8 cellular contexts compared by ENCODE assay signal in genomic region chr7:157318015-157318706, GRCh38. TPM values are rescaled to one million over a fixed set of nuclear protein-coding genes. Genes with fewer than 3 reads are reported as not detected.
DNase-seq lines count a peak whose midpoint lies in the region; ATAC-seq and TF ChIP-seq lines count a peak whose summit lies in the region.

No MANE protein-coding gene starts in this region.

- H3K4me1 ChIP-seq in mucosa of descending colon (ENCODE audit: low read depth), result no peaks in the 10 kb centered on the region

- ATAC-seq in activated naive CD8-positive, alpha-beta T cell treated with anti-CD3 and anti-CD28 coated beads, Interleukin-2, amount 10 ng/mL, durations not matched to agents 7 days and 5 days (ENCODE audit: low read depth), result peak; percentile 80
- ATAC-seq in HG03175 (IDR thresholded peaks at IDR 0.05; ENCODE audit: unreplicated experiment) (peak; percentile 83), mucosa of descending colon (peak; percentile 86), GM18520 (IDR thresholded peaks at IDR 0.05; ENCODE audit: unreplicated experiment) (no peak)

- no peak for DNase-seq in activated naive CD8-positive, alpha-beta T cell treated with anti-CD3 and anti-CD28 coated beads, Interleukin-2, amount 10 ng/mL, durations not matched to agents 7 days and 5 days
- DNase-seq in activated naive CD8-positive, alpha-beta T cell treated with anti-CD3 and anti-CD28 coated beads for 36 hours, result no peak
- DNase-seq in activated CD4-positive, alpha-beta memory T cell treated with anti-CD3 and anti-CD28 coated beads, Interleukin-2, amount 10 ng/mL, durations not matched to agents 7 days and 5 days, result no peak
- DNase-seq in mucosa of descending colon (peak in 1 of 3 donors; percentile 38), GM19240 (ENCODE audit: insufficient read length, low spot score) (no peak), NCI-H1105 treated with DMSO at 0.1 percent for 48 hours (lab: John Stamatoyannopoulos, UW) (no peak)

- no peak overlapping the region for H3K4me3 Mint-ChIP-seq in activated naive CD8-positive, alpha-beta T cell treated with anti-CD3 and anti-CD28 coated beads, Interleukin-2, amount 10 ng/mL, durations not matched to agents 7 days and 5 days
- no peak overlapping the region for H3K4me3 Mint-ChIP-seq in activated naive CD8-positive, alpha-beta T cell treated with anti-CD3 and anti-CD28 coated beads for 36 hours
- H3K4me3 Mint-ChIP-seq in activated CD4-positive, alpha-beta memory T cell treated with anti-CD3 and anti-CD28 coated beads, Interleukin-2, amount 10 ng/mL, durations not matched to agents 7 days and 5 days, result no peak overlapping the region

- H3K36me3 ChIP-seq in mucosa of descending colon (ENCODE audit: low read depth), result no peaks in the 10 kb centered on the region

- H3K9me3 Mint-ChIP-seq in activated naive CD8-positive, alpha-beta T cell treated with anti-CD3 and anti-CD28 coated beads, Interleukin-2, amount 10 ng/mL, durations not matched to agents 7 days and 5 days, result no peaks in the 10 kb centered on the region
- H3K9me3 Mint-ChIP-seq in activated naive CD8-positive, alpha-beta T cell treated with anti-CD3 and anti-CD28 coated beads for 36 hours, result no peaks in the 10 kb centered on the region
- H3K9me3 Mint-ChIP-seq in activated CD4-positive, alpha-beta memory T cell treated with anti-CD3 and anti-CD28 coated beads, Interleukin-2, amount 10 ng/mL, durations not matched to agents 7 days and 5 days, result no peaks in the 10 kb centered on the region

- POLR2A ChIA-PET in activated naive CD8-positive, alpha-beta T cell treated with anti-CD3 and anti-CD28 coated beads, Interleukin-2, amount 10 ng/mL, durations not matched to agents 7 days and 5 days (lab: Charles Lee), result no interaction called here
- POLR2A ChIA-PET in activated CD4-positive, alpha-beta memory T cell treated with anti-CD3 and anti-CD28 coated beads, Interleukin-2, amount 10 ng/mL, durations not matched to agents 7 days and 5 days (lab: Charles Lee), result interaction anchor here (1.1 to 1.5 kb wide), 5 partner anchors 10 to 20 kb away, joined by 3 to 5 read pairs (median 3); partner anchors contain the start of gene DNAJB6

- peaks cover 9% of the 10 kb centered on the region for H3K27me3 Mint-ChIP-seq in activated naive CD8-positive, alpha-beta T cell treated with anti-CD3 and anti-CD28 coated beads, Interleukin-2, amount 10 ng/mL, durations not matched to agents 7 days and 5 days
- no peaks in the 10 kb centered on the region for H3K27me3 Mint-ChIP-seq in activated naive CD8-positive, alpha-beta T cell treated with anti-CD3 and anti-CD28 coated beads for 36 hours
- H3K27me3 Mint-ChIP-seq in activated CD4-positive, alpha-beta memory T cell treated with anti-CD3 and anti-CD28 coated beads, Interleukin-2, amount 10 ng/mL, durations not matched to agents 7 days and 5 days, result peaks cover 9% of the 10 kb centered on the region

- H3K4me1 Mint-ChIP-seq in activated naive CD8-positive, alpha-beta T cell treated with anti-CD3 and anti-CD28 coated beads, Interleukin-2, amount 10 ng/mL, durations not matched to agents 7 days and 5 days, result peaks cover 11% of the 10 kb centered on the region
- H3K4me1 Mint-ChIP-seq in activated naive CD8-positive, alpha-beta T cell treated with anti-CD3 and anti-CD28 coated beads for 36 hours, result peaks cover 8% of the 10 kb centered on the region
- peaks cover 8% of the 10 kb centered on the region for H3K4me1 Mint-ChIP-seq in activated CD4-positive, alpha-beta memory T cell treated with anti-CD3 and anti-CD28 coated beads, Interleukin-2, amount 10 ng/mL, durations not matched to agents 7 days and 5 days

- CTCF ChIA-PET in activated CD4-positive, alpha-beta memory T cell treated with anti-CD3 and anti-CD28 coated beads, Interleukin-2, amount 10 ng/mL, durations not matched to agents 7 days and 5 days (lab: Charles Lee), result no interaction called here

- no peak for TF ChIP-seq CTCF in mucosa of descending colon (IDR thresholded peaks at IDR 0.05)

- no peaks in the 10 kb centered on the region for H3K9me3 ChIP-seq in mucosa of descending colon

- peak overlapping the region; percentile 58 for H3K27ac Mint-ChIP-seq in activated naive CD8-positive, alpha-beta T cell treated with anti-CD3 and anti-CD28 coated beads, Interleukin-2, amount 10 ng/mL, durations not matched to agents 7 days and 5 days
- no peak overlapping the region for H3K27ac Mint-ChIP-seq in activated naive CD8-positive, alpha-beta T cell treated with anti-CD3 and anti-CD28 coated beads for 36 hours
- peak overlapping the region; percentile 23 for H3K27ac Mint-ChIP-seq in activated CD4-positive, alpha-beta memory T cell treated with anti-CD3 and anti-CD28 coated beads, Interleukin-2, amount 10 ng/mL, durations not matched to agents 7 days and 5 days

- no peaks in the 10 kb centered on the region for H3K36me3 Mint-ChIP-seq in activated naive CD8-positive, alpha-beta T cell treated with anti-CD3 and anti-CD28 coated beads, Interleukin-2, amount 10 ng/mL, durations not matched to agents 7 days and 5 days
- no peaks in the 10 kb centered on the region for H3K36me3 Mint-ChIP-seq in activated naive CD8-positive, alpha-beta T cell treated with anti-CD3 and anti-CD28 coated beads for 36 hours
- no peaks in the 10 kb centered on the region for H3K36me3 Mint-ChIP-seq in activated CD4-positive, alpha-beta memory T cell treated with anti-CD3 and anti-CD28 coated beads, Interleukin-2, amount 10 ng/mL, durations not matched to agents 7 days and 5 days (ENCODE audit: low read depth)

- intact Hi-C loops in mucosa of descending colon (cut with DNase I, micrococcal nuclease), result no loop called here

- no peak overlapping the region for H3K4me3 ChIP-seq in mucosa of descending colon

RNA-seq across cellular contexts. Expression of gene DNAJB6, which starts 18.6 kb away (rescaled TPM):
- total RNA-seq in activated naive CD8-positive, alpha-beta T cell treated with anti-CD3 and anti-CD28 coated beads, Interleukin-2, amount 10 ng/mL, durations not matched to agents 7 days and 5 days, result 10 to 100 TPM; 60.0 to 67.0 TPM
- total RNA-seq in activated naive CD8-positive, alpha-beta T cell treated with anti-CD3 and anti-CD28 coated beads for 36 hours, result 10 to 100 TPM; 77.5 to 78.0 TPM
- 10 to 100 TPM; 85.9 to 97.1 TPM for total RNA-seq in activated CD4-positive, alpha-beta memory T cell treated with anti-CD3 and anti-CD28 coated beads, Interleukin-2, amount 10 ng/mL, durations not matched to agents 7 days and 5 days
- 100 to 1,000 TPM in 1 of 3 donors, 10 to 100 TPM in 2; 71.2 to 165 (median 75.0) TPM for total RNA-seq in mucosa of descending colon
